Comparison of ENCODE assay signal across 3 cellular contexts in genomic region chr6:32109114-32109764, GRCh38.
TF ChIP-seq lines count a peak whose summit lies in the region.

A gene with protein sequence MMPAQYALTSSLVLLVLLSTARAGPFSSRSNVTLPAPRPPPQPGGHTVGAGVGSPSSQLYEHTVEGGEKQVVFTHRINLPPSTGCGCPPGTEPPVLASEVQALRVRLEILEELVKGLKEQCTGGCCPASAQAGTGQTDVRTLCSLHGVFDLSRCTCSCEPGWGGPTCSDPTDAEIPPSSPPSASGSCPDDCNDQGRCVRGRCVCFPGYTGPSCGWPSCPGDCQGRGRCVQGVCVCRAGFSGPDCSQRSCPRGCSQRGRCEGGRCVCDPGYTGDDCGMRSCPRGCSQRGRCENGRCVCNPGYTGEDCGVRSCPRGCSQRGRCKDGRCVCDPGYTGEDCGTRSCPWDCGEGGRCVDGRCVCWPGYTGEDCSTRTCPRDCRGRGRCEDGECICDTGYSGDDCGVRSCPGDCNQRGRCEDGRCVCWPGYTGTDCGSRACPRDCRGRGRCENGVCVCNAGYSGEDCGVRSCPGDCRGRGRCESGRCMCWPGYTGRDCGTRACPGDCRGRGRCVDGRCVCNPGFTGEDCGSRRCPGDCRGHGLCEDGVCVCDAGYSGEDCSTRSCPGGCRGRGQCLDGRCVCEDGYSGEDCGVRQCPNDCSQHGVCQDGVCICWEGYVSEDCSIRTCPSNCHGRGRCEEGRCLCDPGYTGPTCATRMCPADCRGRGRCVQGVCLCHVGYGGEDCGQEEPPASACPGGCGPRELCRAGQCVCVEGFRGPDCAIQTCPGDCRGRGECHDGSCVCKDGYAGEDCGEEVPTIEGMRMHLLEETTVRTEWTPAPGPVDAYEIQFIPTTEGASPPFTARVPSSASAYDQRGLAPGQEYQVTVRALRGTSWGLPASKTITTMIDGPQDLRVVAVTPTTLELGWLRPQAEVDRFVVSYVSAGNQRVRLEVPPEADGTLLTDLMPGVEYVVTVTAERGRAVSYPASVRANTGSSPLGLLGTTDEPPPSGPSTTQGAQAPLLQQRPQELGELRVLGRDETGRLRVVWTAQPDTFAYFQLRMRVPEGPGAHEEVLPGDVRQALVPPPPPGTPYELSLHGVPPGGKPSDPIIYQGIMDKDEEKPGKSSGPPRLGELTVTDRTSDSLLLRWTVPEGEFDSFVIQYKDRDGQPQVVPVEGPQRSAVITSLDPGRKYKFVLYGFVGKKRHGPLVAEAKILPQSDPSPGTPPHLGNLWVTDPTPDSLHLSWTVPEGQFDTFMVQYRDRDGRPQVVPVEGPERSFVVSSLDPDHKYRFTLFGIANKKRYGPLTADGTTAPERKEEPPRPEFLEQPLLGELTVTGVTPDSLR (N-terminal part only) (minus strand): TSS chr6:32109338. CDS start chr6:32098198, 11,140 bp downstream.

TF ChIP-seq in IMR-90, 13 proteins besides CTCF, POLR2A, EP300 and RAD21:
- TF ChIP-seq BHLHE40 (IDR thresholded peaks at IDR 0.05; ENCODE audit: low read depth, low read length) (no peak), MXI1 (IDR thresholded peaks at IDR 0.05; ENCODE audit: borderline replicate concordance, low read depth, low read length) (no peak), RCOR1 (IDR thresholded peaks at IDR 0.05; ENCODE audit: insufficient replicate concordance, low read length) (no peak), SMC3 (IDR thresholded peaks at IDR 0.05; ENCODE audit: low read depth, low read length) (no peak), CEBPB (IDR thresholded peaks at IDR 0.05; ENCODE audit: low read depth, low read length) (no peak), ELK1 (IDR thresholded peaks at IDR 0.05; ENCODE audit: borderline replicate concordance, low read depth, low read length) (no peak)

TF ChIP-seq in K562, 482 proteins besides CTCF, POLR2A, EP300 and RAD21 (continues in another document):
- no peak for TF ChIP-seq NKRF (IDR thresholded peaks at IDR 0.05; ENCODE audit: borderline replicate concordance)
- no peak for TF ChIP-seq ZHX1 (conservative IDR thresholded peaks at IDR 0.05; ENCODE audit: low read length)
- TF ChIP-seq, protein P1, sequence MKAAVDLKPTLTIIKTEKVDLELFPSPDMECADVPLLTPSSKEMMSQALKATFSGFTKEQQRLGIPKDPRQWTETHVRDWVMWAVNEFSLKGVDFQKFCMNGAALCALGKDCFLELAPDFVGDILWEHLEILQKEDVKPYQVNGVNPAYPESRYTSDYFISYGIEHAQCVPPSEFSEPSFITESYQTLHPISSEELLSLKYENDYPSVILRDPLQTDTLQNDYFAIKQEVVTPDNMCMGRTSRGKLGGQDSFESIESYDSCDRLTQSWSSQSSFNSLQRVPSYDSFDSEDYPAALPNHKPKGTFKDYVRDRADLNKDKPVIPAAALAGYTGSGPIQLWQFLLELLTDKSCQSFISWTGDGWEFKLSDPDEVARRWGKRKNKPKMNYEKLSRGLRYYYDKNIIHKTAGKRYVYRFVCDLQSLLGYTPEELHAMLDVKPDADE (conservative IDR thresholded peaks at IDR 0.05; ENCODE audit: control insufficient read depth, low read depth, low read length): no peak
- no peak for TF ChIP-seq ELF1 (tag; IDR thresholded peaks at IDR 0.05)
- TF ChIP-seq, protein P2, sequence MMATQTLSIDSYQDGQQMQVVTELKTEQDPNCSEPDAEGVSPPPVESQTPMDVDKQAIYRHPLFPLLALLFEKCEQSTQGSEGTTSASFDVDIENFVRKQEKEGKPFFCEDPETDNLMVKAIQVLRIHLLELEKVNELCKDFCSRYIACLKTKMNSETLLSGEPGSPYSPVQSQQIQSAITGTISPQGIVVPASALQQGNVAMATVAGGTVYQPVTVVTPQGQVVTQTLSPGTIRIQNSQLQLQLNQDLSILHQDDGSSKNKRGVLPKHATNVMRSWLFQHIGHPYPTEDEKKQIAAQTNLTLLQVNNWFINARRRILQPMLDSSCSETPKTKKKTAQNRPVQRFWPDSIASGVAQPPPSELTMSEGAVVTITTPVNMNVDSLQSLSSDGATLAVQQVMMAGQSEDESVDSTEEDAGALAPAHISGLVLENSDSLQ (IDR thresholded peaks at IDR 0.05): no peak
- TF ChIP-seq ZNF77 (CRISPR knock-in tag; IDR thresholded peaks at IDR 0.05): no peak
- TF ChIP-seq, protein P3, sequence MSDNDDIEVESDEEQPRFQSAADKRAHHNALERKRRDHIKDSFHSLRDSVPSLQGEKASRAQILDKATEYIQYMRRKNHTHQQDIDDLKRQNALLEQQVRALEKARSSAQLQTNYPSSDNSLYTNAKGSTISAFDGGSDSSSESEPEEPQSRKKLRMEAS (CRISPR knock-in tag; IDR thresholded peaks at IDR 0.05): no peak
- TF ChIP-seq ZNF511 (CRISPR knock-in tag; IDR thresholded peaks at IDR 0.05): no peak
- peak; percentile 75; the same call in 1 of the 2 replicates for TF ChIP-seq OTX1 (CRISPR knock-in tag; IDR thresholded peaks at IDR 0.05)
- peak; percentile 61; the same call in 1 of the 2 replicates for TF ChIP-seq VEZF1 (CRISPR knock-in tag; IDR thresholded peaks at IDR 0.05)

TF ChIP-seq in liver, 16 proteins besides CTCF, POLR2A, EP300 and RAD21:
- TF ChIP-seq RXRA (IDR thresholded peaks at IDR 0.05) (no peak), REST (IDR thresholded peaks at IDR 0.05) (no peak), TAF1 (conservative IDR thresholded peaks at IDR 0.05) (no peak), GABPA (IDR thresholded peaks at IDR 0.05 in 1 of 2, conservative IDR thresholded peaks at IDR 0.05 in 1 of 2) (no peak), HNF4G (IDR thresholded peaks at IDR 0.05) (no peak)
